8 cellular contexts compared by ENCODE assay signal in genomic region chr21:34801519-34802132, GRCh38.
DNase-seq lines count a peak whose midpoint lies in the region; ATAC-seq, FAIRE-seq and TF ChIP-seq lines count a peak whose summit lies in the region.

No MANE protein-coding gene starts in this region.

- no peak overlapping the region for H3K4me3 ChIP-seq in GM12878

- SMC1A ChIA-PET in GM12878 (lab: Charles Lee; ENCODE audit: uncharacterized antibody, unreplicated experiment), result interaction anchor here (0.7 to 1.6 kb wide), 4 partner anchors 54 to 1038 kb away, joined by 3 to 7 read pairs (median 4); no protein-coding TSS in a partner anchor

- 73% methylated on average over 2 of the region's 2 CpGs for WGBS in GM12878 (ENCODE audit: insufficient coverage, insufficient replicate concordance, low lambda C conversion rate, missing lambda C conversion rate)

- peak; percentile 66 to 73 (median 72) for TF ChIP-seq CTCF in GM12878 (IDR thresholded peaks at IDR 0.05 in 2 of 3, conservative IDR thresholded peaks at IDR 0.05 in 1 of 3; ENCODE audit: control insufficient read depth in 2 of 3, extremely low read depth in 1 of 3, insufficient read depth in 1 of 3, low read depth in 3 of 3, low read length in 3 of 3)

- peak; percentile 56 for ATAC-seq in HG03354 (IDR thresholded peaks at IDR 0.05; ENCODE audit: poor library complexity, severe bottlenecking, unreplicated experiment)
- peak; percentile 80 for ATAC-seq in GM12878
- peak; percentile 58 to 61 for ATAC-seq in naive B cell (ENCODE audit: low read depth in 2 of 2)

- H3K4me2 ChIP-seq in GM12878 (ENCODE audit: control insufficient read depth, insufficient read depth), result no peak overlapping the region

- no peaks in the 10 kb centered on the region; a peak in 2 of 4 replicates for H3K36me3 ChIP-seq in GM12878 (ENCODE audit: control insufficient read depth in 2 of 2, insufficient read depth in 2 of 2, low read length in 1 of 2)

- in situ Hi-C loops in GM12878 (cut with MboI), result no loop called here

- H3K36me3 Mint-ChIP-seq in naive B cell, result peaks cover 21% of the 10 kb centered on the region in 2 donors

- H3K9me3 Mint-ChIP-seq in naive B cell, result no peaks in the 10 kb centered on the region

- no peaks in the 10 kb centered on the region for H3K27me3 ChIP-seq in GM12878 (replicated peaks in 1 of 2; ENCODE audit: control insufficient read depth in 2 of 2, insufficient read depth in 2 of 2, low read length in 1 of 2)

- no peak for FAIRE-seq in GM12878 (lab: Jason Lieb, UNC)

- peak overlapping the region in 3 of 6 donors; percentile 6 to 87 (median 69) for H3K27ac Mint-ChIP-seq in naive B cell

- TF ChIP-seq EP300 in GM12878 (IDR thresholded peaks at IDR 0.05; ENCODE audit: borderline replicate concordance in 1 of 2, control insufficient read depth in 1 of 2, low read depth in 2 of 2, low read length in 2 of 2), result no peak

- DNase-seq in ELR (ENCODE audit: low read depth) (peak; percentile 43), GM12878 (ENCODE audit: low read depth, low spot score) (no peak), naive B cell (peak; percentile 31), inferior parietal cortex (ENCODE audit: extremely low spot score) (no peak), mucosa of gallbladder (ENCODE audit: low spot score) (no peak), DMS114 treated with DMSO at 0.1 percent for 48 hours (lab: John Stamatoyannopoulos, UW; ENCODE audit: unreplicated experiment) (no peak)
- DNase-seq in stimulated activated CD4-positive, alpha-beta T cell treated with anti-CD3 and anti-CD28 coated beads, Interleukin-4, amount 100 ng/mL, for 1 hour, result no peak

- no peaks in the 10 kb centered on the region for H3K27me3 Mint-ChIP-seq in naive B cell

- no peaks in the 10 kb centered on the region for H3K9me3 ChIP-seq in GM12878 (replicated peaks; ENCODE audit: control insufficient read depth, insufficient read depth, low read length)

- RAD21 ChIA-PET in GM12878 (lab: Charles Lee; ENCODE audit: unreplicated experiment), result interaction anchor here (1.4 to 1.9 kb wide), 4 partner anchors 9 to 598 kb away, joined by 5 to 7 read pairs (median 6); no protein-coding TSS in a partner anchor

- H4K20me1 ChIP-seq in GM12878 (ENCODE audit: control insufficient read depth, insufficient read depth), result no peaks in the 10 kb centered on the region

- H3K79me2 ChIP-seq in GM12878 (ENCODE audit: control insufficient read depth, insufficient read depth, low read length), result no peaks in the 10 kb centered on the region

- POLR2A ChIA-PET in GM12878 (lab: Charles Lee), result interaction anchor here (0.5 kb wide), 1 partner anchor 1046 kb away, joined by 6 read pairs; no protein-coding TSS in a partner anchor

- peak; percentile 84 for TF ChIP-seq RAD21 in GM12878 (IDR thresholded peaks at IDR 0.05; ENCODE audit: insufficient read depth, low read depth, low read length)

- no peak overlapping the region for H2AFZ ChIP-seq in GM12878 (ENCODE audit: control insufficient read depth, low read depth, low read length)

- no peak for TF ChIP-seq POLR2A in GM12878 (IDR thresholded peaks at IDR 0.05; ENCODE audit: low read depth, low read length)

- no peak overlapping the region for H3K4me3 Mint-ChIP-seq in naive B cell

- H3K27ac ChIP-seq in GM12878 (ENCODE audit: control insufficient read depth, insufficient read depth), result no peak overlapping the region

- intact Hi-C loops in GM12878 (cut with micrococcal nuclease; ENCODE audit: unreplicated experiment), result loop anchor here (1.0 to 5.0 kb wide), 4 partner anchors 87 to 1039 kb away; partner anchors contain the start of gene RUNX1

- no peak overlapping the region for H3K9ac ChIP-seq in GM12878 (ENCODE audit: control insufficient read depth, insufficient read depth, low read length)

- H3K4me1 Mint-ChIP-seq in naive B cell, result peaks cover 13 to 23% (median 15%) of the 10 kb centered on the region in 3 donors

- no TSS peak for BruUV-seq in GM12878 (replicated peaks; lab: Mats Ljungman, UMichigan)

- CTCF ChIA-PET in GM12878 (lab: Yijun Ruan, JAX), result interaction anchor here (0.8 to 2.7 kb wide), 4 partner anchors 86 to 108 kb away, joined by 3 to 9 read pairs (median 5); no protein-coding TSS in a partner anchor

- H3K4me1 ChIP-seq in GM12878 (ENCODE audit: control insufficient read depth, insufficient read depth, low read length), result peaks cover 9% of the 10 kb centered on the region; the same call in 1 of the 2 replicates

TF ChIP-seq in GM12878, 131 proteins besides CTCF, POLR2A, EP300 and RAD21:
- TF ChIP-seq YY1 (IDR thresholded peaks at IDR 0.05; ENCODE audit: low read depth, low read length) (0 out of 2 replicates have a peak, but pooled peaks have one; percentile 23), RUNX3 (IDR thresholded peaks at IDR 0.05; ENCODE audit: low read length) (peak; percentile 51), SMC3 (IDR thresholded peaks at IDR 0.05; ENCODE audit: borderline replicate concordance, low read length) (peak; percentile 80; the same call in 1 of the 2 replicates), MEF2A (IDR thresholded peaks at IDR 0.05; ENCODE audit: insufficient read depth, low read depth, low read length) (no peak)

Comparison
In these comparisons a context has a peak if more than half of its experiments do, and no peak if none do; other contexts are left out.
1. DNase-seq: peak in ELR (single experiment) and naive B cell (single experiment); none in GM12878 (single experiment), inferior parietal cortex (single experiment), mucosa of gallbladder (single experiment), stimulated activated CD4-positive, alpha-beta T cell treated with anti-CD3 and anti-CD28 coated beads, Interleukin-4, amount 100 ng/mL, for 1 hour (single experiment) and DMS114 treated with DMSO at 0.1 percent for 48 hours (single experiment).
2. Peak in every context shown above with its lines, with median percentiles within 50 percentile points of each other: ATAC-seq.